26 cellular contexts compared by ENCODE assay signal in genomic region chr5:68631884-68632283, GRCh38.
"Had no signal": no experiment of that assay in that cellular context is flagged by ENCODE, and none has a peak within 500 bp of the region (broad histone marks: within the 10 kb centered on the region; RNA-seq: fewer than 3 reads in every experiment).

No MANE protein-coding gene starts in this region.

- H3K9me3 Mint-ChIP-seq: dendritic cell treated with granulocyte-macrophage colony-stimulating factor and Interleukin-4, amounts not matched to agents 40 ng/mL and 50 ng/mL, for 4 days; natural killer cell; stimulated activated memory B cell treated with anti-CD40 and anti-IgM and Interleukin-4, amounts not matched to agents 10 μg/mL and 1 μg/mL and 100 μg/mL, for 72 hours had no signal

- H3K36me3 ChIP-seq: colonic mucosa, esophagus muscularis mucosa, gastroesophageal sphincter, heart left ventricle, lower lobe of right lung, prostate gland, spleen, tibial artery, upper lobe of left lung had no signal

- H3K4me1 ChIP-seq: colonic mucosa, esophagus muscularis mucosa, foreskin keratinocyte, gastroesophageal sphincter, heart left ventricle, lower lobe of right lung, prostate gland, spleen, testis, tibial artery, upper lobe of left lung had no signal

- H3K4me1 Mint-ChIP-seq: natural killer cell; stimulated activated memory B cell treated with anti-CD40 and anti-IgM and Interleukin-4, amounts not matched to agents 10 μg/mL and 1 μg/mL and 100 μg/mL, for 72 hours had no signal

- H3K27ac ChIP-seq: colonic mucosa, esophagus muscularis mucosa, foreskin keratinocyte, gastroesophageal sphincter, heart left ventricle, lower lobe of right lung, prostate gland, skin epidermis, spleen, testis, tibial artery, upper lobe of left lung had no signal

- H3K27ac Mint-ChIP-seq: dendritic cell treated with granulocyte-macrophage colony-stimulating factor and Interleukin-4, amounts not matched to agents 40 ng/mL and 50 ng/mL, for 4 days; natural killer cell; stimulated activated memory B cell treated with anti-CD40 and anti-IgM and Interleukin-4, amounts not matched to agents 10 μg/mL and 1 μg/mL and 100 μg/mL, for 72 hours had no signal

- H3K36me3 Mint-ChIP-seq: natural killer cell; stimulated activated memory B cell treated with anti-CD40 and anti-IgM and Interleukin-4, amounts not matched to agents 10 μg/mL and 1 μg/mL and 100 μg/mL, for 72 hours had no signal

- H3K4me3 Mint-ChIP-seq: dendritic cell treated with granulocyte-macrophage colony-stimulating factor and Interleukin-4, amounts not matched to agents 40 ng/mL and 50 ng/mL, for 4 days; natural killer cell; neural crest cell; stimulated activated memory B cell treated with anti-CD40 and anti-IgM and Interleukin-4, amounts not matched to agents 10 μg/mL and 1 μg/mL and 100 μg/mL, for 72 hours had no signal

- H3K9me3 ChIP-seq: colonic mucosa, esophagus muscularis mucosa, gastroesophageal sphincter, heart left ventricle, lower lobe of right lung, prostate gland, spleen, testis, tibial artery, upper lobe of left lung had no signal

- H3K27me3 Mint-ChIP-seq: dendritic cell treated with granulocyte-macrophage colony-stimulating factor and Interleukin-4, amounts not matched to agents 40 ng/mL and 50 ng/mL, for 4 days had no signal

- DNase-seq: colonic mucosa; effector CD8-positive, alpha-beta T cell; foreskin keratinocyte; heart left ventricle; hippocampal formation; islet precursor cell; kidney glomerular epithelial cell; left colon; left ventricle myocardium superior; lower lobe of right lung; natural killer cell; right cardiac atrium; spleen; stimulated activated CD4-positive, alpha-beta T cell treated with anti-CD3 and anti-CD28 coated beads, Interleukin-4, amount 100 ng/mL, for 4 hours; stimulated activated naive CD8-positive, alpha-beta T cell treated with anti-CD3 and anti-CD28 coated beads, Interleukin-15, Interleukin-2, amounts not matched to agents 100 U/mL and 50 U/mL, for 24 hours; substantia nigra; testis; tibial artery; upper lobe of left lung had no signal

- H3K4me3 ChIP-seq: colonic mucosa, esophagus muscularis mucosa, gastroesophageal sphincter, heart left ventricle, lower lobe of right lung, prostate gland, skin epidermis, spleen, testis, tibial artery, upper lobe of left lung had no signal

- ATAC-seq: foreskin keratinocyte; gastroesophageal sphincter; heart left ventricle; left colon; left ventricle myocardium superior; lower lobe of right lung; natural killer cell; right cardiac atrium; stimulated activated memory B cell treated with anti-CD40 and anti-IgM and Interleukin-4, amounts not matched to agents 10 μg/mL and 1 μg/mL and 100 μg/mL, for 72 hours; stimulated activated naive CD8-positive, alpha-beta T cell treated with anti-CD3 and anti-CD28 coated beads, Interleukin-15, Interleukin-2, amounts not matched to agents 100 U/mL and 50 U/mL, for 24 hours had no signal

- H3K27me3 ChIP-seq: colonic mucosa, esophagus muscularis mucosa, foreskin keratinocyte, gastroesophageal sphincter, heart left ventricle, spleen, testis, tibial artery, upper lobe of left lung had no signal
